8 cellular contexts compared by ENCODE assay signal in genomic region chr20:51631011-51631950, GRCh38.
A peak's percentile ranks its signal among the peaks of the same experiment; 100 is the strongest.
DNase-seq lines count a peak whose midpoint lies in the region; ATAC-seq and TF ChIP-seq lines count a peak whose summit lies in the region.

No MANE protein-coding gene starts in this region.

- TF ChIP-seq POLR2A in upper lobe of left lung (IDR thresholded peaks at IDR 0.05): no peak

- H3K27me3 ChIP-seq in RWPE2 (ENCODE audit: insufficient read depth, poor library complexity, severe bottlenecking) (no peaks in the 10 kb centered on the region), upper lobe of left lung (no peaks in the 10 kb centered on the region)

- H3K36me3 ChIP-seq in RWPE2 (ENCODE audit: low read depth) (no peaks in the 10 kb centered on the region), upper lobe of left lung (peaks cover 0 to 3% (median 0%) of the 10 kb centered on the region in 4 donors)

- H3K4me1 ChIP-seq in RWPE2 (ENCODE audit: insufficient read depth, poor library complexity, severe bottlenecking) (peaks cover 28% of the 10 kb centered on the region), upper lobe of left lung (peaks cover 10 to 27% (median 18%) of the 10 kb centered on the region in 4 donors)

- peaks cover 33% of the 10 kb centered on the region for H3K36me3 Mint-ChIP-seq in mesothelial cell of epicardium

- H3K27ac ChIP-seq in RWPE2 (ENCODE audit: poor library complexity, severe bottlenecking) (peak overlapping the region; percentile 42), upper lobe of left lung (peak overlapping the region; percentile 48 to 77 (median 69))

- no peak overlapping the region for H3K4me3 ChIP-seq in RWPE2 (ENCODE audit: severe bottlenecking)
- H3K4me3 ChIP-seq in choroid plexus epithelial cell (ENCODE audit: low read depth, low read length): peak overlapping the region; percentile 11
- no peak overlapping the region for H3K4me3 ChIP-seq in upper lobe of left lung

- 25 to 30% methylated on average over 21 of the region's 21 CpGs for WGBS in upper lobe of left lung, 2 donors

- no peaks in the 10 kb centered on the region for H3K9me3 ChIP-seq in RWPE2 (ENCODE audit: severe bottlenecking)
- no peaks in the 10 kb centered on the region for H3K9me3 ChIP-seq in upper lobe of left lung

- H3K27ac Mint-ChIP-seq in mesothelial cell of epicardium: peak overlapping the region; percentile 97

- peaks cover 35% of the 10 kb centered on the region for H3K4me1 Mint-ChIP-seq in mesothelial cell of epicardium

- peak overlapping the region; percentile 17 for H3K4me3 Mint-ChIP-seq in mesothelial cell of epicardium

- peak; percentile 35 for DNase-seq in GM10266 (ENCODE audit: extremely low spot score)
- peak; percentile 92 for DNase-seq in RWPE2 (ENCODE audit: low spot score)
- peak; percentile 99 for DNase-seq in choroid plexus epithelial cell (ENCODE audit: low read depth)
- DNase-seq in mesothelial cell of epicardium (ENCODE audit: low spot score in 2 of 2, unreplicated experiment in 2 of 2): peak in 1 of 2 experiments; percentile 62
- DNase-seq in upper lobe of left lung: peak in 1 of 2 donors; percentile 32
- DNase-seq in DMS53 (lab: John Stamatoyannopoulos, UW): no peak
- DNase-seq in NCI-H2081 (lab: John Stamatoyannopoulos, UW): no peak

- no peaks in the 10 kb centered on the region for H3K27me3 Mint-ChIP-seq in mesothelial cell of epicardium (ENCODE audit: low read depth)

- no peaks in the 10 kb centered on the region for H3K9me3 Mint-ChIP-seq in mesothelial cell of epicardium

- TF ChIP-seq CTCF in GM10266 (IDR thresholded peaks at IDR 0.05; ENCODE audit: control insufficient read depth, insufficient read depth, low read depth, missing control alignments): no peak
- TF ChIP-seq CTCF in RWPE2 (IDR thresholded peaks at IDR 0.05; ENCODE audit: poor library complexity, severe bottlenecking): no peak
- no peak for TF ChIP-seq CTCF in choroid plexus epithelial cell (conservative IDR thresholded peaks at IDR 0.05; ENCODE audit: low read depth, low read length)
- no peak for TF ChIP-seq CTCF in mesothelial cell of epicardium (IDR thresholded peaks at IDR 0.05; ENCODE audit: unreplicated experiment)
- TF ChIP-seq CTCF in upper lobe of left lung (IDR thresholded peaks at IDR 0.05): no peak

- peak; percentile 85 for ATAC-seq in RWPE2 (ENCODE audit: low read depth)
- peak; percentile 71 to 91 for ATAC-seq in upper lobe of left lung (ENCODE audit: low FRiP score in 2 of 2)
- ATAC-seq in GM18517 (IDR thresholded peaks at IDR 0.05; ENCODE audit: unreplicated experiment): no peak

- TF ChIP-seq EP300 in upper lobe of left lung (IDR thresholded peaks at IDR 0.05): peak in 3 of 4 donors; percentile 20 to 93 (median 90)

Comparison
In these comparisons a context has a peak if more than half of its experiments do, and no peak if none do; other contexts are left out.
1. DNase-seq: peak in GM10266 (single experiment), RWPE2 (single experiment) and choroid plexus epithelial cell (single experiment); none in DMS53 (single experiment) and NCI-H2081 (0 of 2).